In genomic region chr17:42512733-42513251, GRCh38 we compare ENCODE assay signal across 9 cellular contexts. TPM values are rescaled to one million over a fixed set of nuclear protein-coding genes. Genes with fewer than 3 reads are reported as not detected.
DNase-seq lines count a peak whose midpoint lies in the region; ATAC-seq and TF ChIP-seq lines count a peak whose summit lies in the region.
"Had no signal": no experiment of that assay in that cellular context is flagged by ENCODE, and none has a peak within 500 bp of the region (broad histone marks: within the 10 kb centered on the region; RNA-seq: fewer than 3 reads in every experiment).

No MANE protein-coding gene starts in this region.

- peaks cover 25 to 76% of the 10 kb centered on the region in 2 donors for H3K4me1 ChIP-seq in thoracic aorta (ENCODE audit: control insufficient read depth in 1 of 2, low read depth in 2 of 2)

- H3K27me3 ChIP-seq in thoracic aorta (replicated peaks; ENCODE audit: insufficient read depth), result no peaks in the 10 kb centered on the region
- H3K27me3 ChIP-seq: body of pancreas, neutrophil had no signal

- no peak overlapping the region for H3K4me3 ChIP-seq in thoracic aorta
- H3K4me3 ChIP-seq: body of pancreas had no signal

- no peak for TF ChIP-seq CTCF in thoracic aorta (IDR thresholded peaks at IDR 0.05)

- no peaks in the 10 kb centered on the region for H3K36me3 ChIP-seq in thoracic aorta

- H3K27ac ChIP-seq in thoracic aorta, result peak overlapping the region; percentile 60 to 79
- H3K27ac ChIP-seq: body of pancreas, neutrophil had no signal

- ATAC-seq in HG03045 (IDR thresholded peaks at IDR 0.05; ENCODE audit: unreplicated experiment) (peak; percentile 48), thoracic aorta (ENCODE audit: insufficient number of reproducible peaks, low FRiP score, low read depth) (no peak), HG02759 (IDR thresholded peaks at IDR 0.05; ENCODE audit: unreplicated experiment) (no peak), HG03039 (IDR thresholded peaks at IDR 0.05; ENCODE audit: unreplicated experiment) (no peak)
- ATAC-seq: body of pancreas had no signal

- no peaks in the 10 kb centered on the region for H3K9me3 ChIP-seq in thoracic aorta
- H3K9me3 ChIP-seq: body of pancreas, neutrophil had no signal

- DNase-seq in iPS-NIHi7 (ENCODE audit: extremely low spot score) (peak; percentile 4), thoracic aorta (ENCODE audit: low spot score) (no peak), midbrain (lab: John Stamatoyannopoulos, UW) (no peak)
- DNase-seq: body of pancreas, NCI-H524 had no signal

RNA-seq across cellular contexts. Expression of gene NAGLU, which starts 23.2 kb away (rescaled TPM):
- total RNA-seq in thoracic aorta, result 100 to 1,000 TPM in 1 of 2 donors, 10 to 100 TPM in 1; 86.7 to 130 TPM

RNA-seq across cellular contexts. Expression of gene HSD17B1, which starts 39.9 kb away (rescaled TPM):
- total RNA-seq in thoracic aorta, result 1 to 10 TPM in 1 of 2 donors, under 1 TPM in 1; 0.14 to 2.8 TPM

RNA-seq across cellular contexts. Expression of gene COASY, which starts 49.2 kb away (rescaled TPM):
- 10 to 100 TPM; 20.8 to 21.1 TPM for total RNA-seq in thoracic aorta

RNA-seq across cellular contexts. Expression of gene MLX, which starts 54.1 kb away (rescaled TPM):
- total RNA-seq in thoracic aorta, result 10 to 100 TPM; 31.5 to 41.2 TPM

RNA-seq across cellular contexts. Expression of gene ATP6V0A1, which starts 54.1 kb away (rescaled TPM):
- total RNA-seq in thoracic aorta, result 10 to 100 TPM; 63.2 to 95.6 TPM
